ENCODE assay signal across 9 cellular contexts in the genomic region with DNA sequence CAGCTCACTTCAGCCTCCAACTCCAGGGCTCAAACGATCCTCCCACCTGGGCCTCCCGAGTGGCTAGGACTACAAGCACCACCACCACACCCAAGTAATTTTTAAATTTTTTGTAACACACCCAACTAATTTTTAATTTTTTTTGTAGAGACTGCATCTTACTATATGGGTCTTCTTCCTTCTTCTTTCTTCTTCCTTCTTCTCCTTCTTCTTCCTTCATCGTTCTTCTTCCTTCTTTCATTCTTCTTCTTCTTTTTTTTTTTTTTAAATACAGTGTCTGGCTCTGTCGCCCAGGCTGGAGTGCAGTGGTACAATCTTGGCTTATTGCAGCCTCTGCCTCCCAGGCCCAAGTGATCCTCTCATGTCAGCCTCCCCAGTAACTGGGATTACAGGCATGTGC. TPM values are rescaled to one million over a fixed set of nuclear protein-coding genes. Genes with fewer than 3 reads are reported as not detected.
DNase-seq lines count a peak whose midpoint lies in the region; ATAC-seq and TF ChIP-seq lines count a peak whose summit lies in the region.
"Had no signal": no experiment of that assay in that cellular context is flagged by ENCODE, and none has a peak within 500 bp of the region (broad histone marks: within the 10 kb centered on the region; RNA-seq: fewer than 3 reads in every experiment).

No MANE protein-coding gene starts in this region.

- TF ChIP-seq CTCF in adrenal gland (IDR thresholded peaks at IDR 0.05): no peak
- TF ChIP-seq CTCF in tibial artery (IDR thresholded peaks at IDR 0.05): no peak

- H3K4me1 ChIP-seq in adrenal gland (replicated peaks in 1 of 2): peaks cover 17 to 45% of the 10 kb centered on the region in 2 donors
- peaks cover 0 to 39% (median 10%) of the 10 kb centered on the region in 4 donors for H3K4me1 ChIP-seq in tibial artery

- H3K27me3 Mint-ChIP-seq in activated T-cell treated with anti-CD3 and anti-CD28 coated beads, Interleukin-2, amount 50 U/mL, for 72 hours (ENCODE audit: low read depth): no peaks in the 10 kb centered on the region
- no peaks in the 10 kb centered on the region for H3K27me3 Mint-ChIP-seq in memory B cell

- 85 to 95% (median 93%) methylated on average over 4 of the region's 4 CpGs for WGBS in adrenal gland, 4 donors

- H3K27ac ChIP-seq in adrenal gland: peak overlapping the region; percentile 83 to 98 (median 92)
- peak overlapping the region; percentile 93 to 95 for H3K27ac ChIP-seq in tibial artery

- ATAC-seq in activated T-cell treated with anti-CD3 and anti-CD28 coated beads, Interleukin-2, amount 50 U/mL, for 72 hours (replicated peaks in 1 of 2): no peak
- ATAC-seq in memory B cell (ENCODE audit: low read depth) (no peak), GM21528 (IDR thresholded peaks at IDR 0.05; ENCODE audit: low FRiP score, unreplicated experiment) (no peak)

- no peaks in the 10 kb centered on the region for H3K36me3 ChIP-seq in adrenal gland (replicated peaks in 1 of 2)
- H3K36me3 ChIP-seq in tibial artery: peaks cover 0 to 4% (median 0%) of the 10 kb centered on the region in 3 donors

- H3K4me1 Mint-ChIP-seq in activated T-cell treated with anti-CD3 and anti-CD28 coated beads, Interleukin-2, amount 50 U/mL, for 72 hours (ENCODE audit: low read depth): peaks cover 85% of the 10 kb centered on the region
- peaks cover 17% of the 10 kb centered on the region for H3K4me1 Mint-ChIP-seq in memory B cell

- peaks cover 12 to 17% of the 10 kb centered on the region in 2 donors for H3K36me3 Mint-ChIP-seq in activated T-cell treated with anti-CD3 and anti-CD28 coated beads, Interleukin-2, amount 50 U/mL, for 72 hours (ENCODE audit: insufficient read depth in 2 of 2)
- peaks cover 4% of the 10 kb centered on the region for H3K36me3 Mint-ChIP-seq in memory B cell

- H3K4me3 ChIP-seq in adrenal gland (peak overlapping the region in 1 of 4 donors; percentile 89), tibial artery (peak overlapping the region; percentile 72 to 78)

- H3K4me3 Mint-ChIP-seq in activated T-cell treated with anti-CD3 and anti-CD28 coated beads, Interleukin-2, amount 50 U/mL, for 72 hours: peak overlapping the region; percentile 86 to 87
- peak overlapping the region; percentile 95 for H3K4me3 Mint-ChIP-seq in memory B cell

- peak overlapping the region; percentile 90 for H3K27ac Mint-ChIP-seq in activated T-cell treated with anti-CD3 and anti-CD28 coated beads, Interleukin-2, amount 50 U/mL, for 72 hours
- peak overlapping the region; percentile 95 for H3K27ac Mint-ChIP-seq in memory B cell

- intact Hi-C loops in adrenal gland (cut with DNase I): no loop called here
- intact Hi-C loops in tibial artery (cut with DNase I; ENCODE audit: low total_unique reads): no loop called here

- H3K27me3 ChIP-seq in adrenal gland: no peaks in the 10 kb centered on the region
- no peaks in the 10 kb centered on the region for H3K27me3 ChIP-seq in tibial artery

- no peak for TF ChIP-seq POLR2A in adrenal gland (IDR thresholded peaks at IDR 0.05)

- no peaks in the 10 kb centered on the region for H3K9me3 Mint-ChIP-seq in activated T-cell treated with anti-CD3 and anti-CD28 coated beads, Interleukin-2, amount 50 U/mL, for 72 hours
- H3K9me3 Mint-ChIP-seq in memory B cell: no peaks in the 10 kb centered on the region

- DNase-seq in activated T-cell treated with anti-CD3 and anti-CD28 coated beads, Interleukin-2, amount 50 U/mL, for 72 hours: no peak
- DNase-seq in activated T-cell treated with anti-CD3 and anti-CD28 coated beads, Interleukin-2, amount 50 U/mL, for 48 hours: no peak
- DNase-seq in adrenal gland (no peak), memory B cell (ENCODE audit: low spot score in 2 of 2) (no peak), tibial artery (no peak), AG20443 (ENCODE audit: low spot score) (no peak)
- DNase-seq in central memory CD4-positive, alpha-beta T cell: no peak
- DNase-seq: AML-193 had no signal

- H3K9me3 ChIP-seq in adrenal gland (replicated peaks in 1 of 3) (no peaks in the 10 kb centered on the region), tibial artery (no peaks in the 10 kb centered on the region)

RNA-seq across cellular contexts. Expression of a gene that starts 1.0 kb away (rescaled TPM):
- 10 to 100 TPM; 27.7 to 32.7 TPM for total RNA-seq in activated T-cell treated with anti-CD3 and anti-CD28 coated beads, Interleukin-2, amount 50 U/mL, for 72 hours
- 100 to 1,000 TPM; 116 to 357 (median 151) TPM for total RNA-seq in adrenal gland
- 100 to 1,000 TPM in 1 of 3 donors, 10 to 100 TPM in 2; 41.5 to 307 (median 50.4) TPM for polyA plus RNA-seq in adrenal gland

RNA-seq across cellular contexts. Expression of a gene that starts 48.0 kb away (rescaled TPM):
- total RNA-seq in activated T-cell treated with anti-CD3 and anti-CD28 coated beads, Interleukin-2, amount 50 U/mL, for 72 hours: 100 to 1,000 TPM; 105 to 129 TPM
- total RNA-seq in adrenal gland: 100 to 1,000 TPM in 5 of 8 donors, 10 to 100 TPM in 3; 36.4 to 374 (median 118) TPM
- polyA plus RNA-seq in adrenal gland: 100 to 1,000 TPM in 1 of 3 donors, 10 to 100 TPM in 2; 24.5 to 108 (median 32.2) TPM
